ENCODE assay signal across 18 cellular contexts in the genomic region with DNA sequence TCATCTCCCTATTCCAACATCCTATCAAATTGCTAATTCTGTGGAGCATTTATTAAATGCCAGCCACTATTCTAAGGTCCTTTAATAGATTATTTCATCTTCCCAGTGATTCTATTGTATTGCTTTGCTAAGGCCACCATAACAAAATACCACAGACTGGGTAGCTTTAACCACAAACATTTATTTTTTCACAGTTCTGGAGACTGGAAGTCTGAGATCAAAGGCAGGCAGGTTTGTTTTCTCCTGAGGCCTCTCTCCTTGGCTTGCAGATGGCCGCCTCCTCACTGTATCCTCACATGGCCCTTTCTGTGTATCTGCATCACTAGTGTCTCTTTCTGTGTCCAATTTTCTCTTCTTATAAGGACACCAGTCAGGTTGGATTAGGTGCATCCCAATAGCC.
DNase-seq lines count a peak whose midpoint lies in the region; ATAC-seq, FAIRE-seq and TF ChIP-seq lines count a peak whose summit lies in the region.
"Had no signal": no experiment of that assay in that cellular context is flagged by ENCODE, and none has a peak within 500 bp of the region (broad histone marks: within the 10 kb centered on the region; RNA-seq: fewer than 3 reads in every experiment).

No MANE protein-coding gene starts in this region.

- no peaks in the 10 kb centered on the region for H3K36me3 Mint-ChIP-seq in chondrocyte (ENCODE audit: low read depth)

- intact Hi-C loops in HepG2 (cut with micrococcal nuclease; ENCODE audit: unreplicated experiment), result no loop called here
- intact Hi-C loops in right lobe of liver (cut with DNase I), result no loop called here

- H3K9me3 ChIP-seq in HepG2 (ENCODE audit: low read length) (no peaks in the 10 kb centered on the region), right lobe of liver (no peaks in the 10 kb centered on the region)

- no peak for FAIRE-seq in HepG2 (lab: Jason Lieb, UNC)
- FAIRE-seq: GM12878, GM18507 had no signal

- H3K36me3 ChIP-seq in HepG2 (replicated peaks in 1 of 2; ENCODE audit: control insufficient read depth in 1 of 2, insufficient read depth in 2 of 2, low read length in 2 of 2), result no peaks in the 10 kb centered on the region; a peak in 1 of 5 replicates
- H3K36me3 ChIP-seq in right lobe of liver, result no peaks in the 10 kb centered on the region

- ATAC-seq in HepG2 (no peak), right lobe of liver (no peak), GM21528 (IDR thresholded peaks at IDR 0.05; ENCODE audit: low FRiP score, unreplicated experiment) (no peak), GM18909 (IDR thresholded peaks at IDR 0.05; ENCODE audit: poor library complexity, unreplicated experiment) (no peak), HG02678 (IDR thresholded peaks at IDR 0.05; ENCODE audit: unreplicated experiment) (no peak)
- ATAC-seq: GM12878 had no signal

- no peak overlapping the region for H3K4me3 Mint-ChIP-seq in chondrocyte (ENCODE audit: unreplicated experiment)
- H3K4me3 Mint-ChIP-seq: CD4-positive, alpha-beta T cell; H9 had no signal

- 100% methylated on average over 1 of the region's 1 CpG for WGBS in HepG2 (ENCODE audit: low lambda C conversion rate)
- WGBS in right lobe of liver (ENCODE audit: insufficient coverage, low coverage, low lambda C conversion rate, missing lambda C conversion rate), result 100% methylated on average over 1 of the region's 1 CpG

- H3K4me1 ChIP-seq in HepG2 (ENCODE audit: insufficient read depth, low read length) (peaks cover 6% of the 10 kb centered on the region; the same call in 1 of the 2 replicates), right lobe of liver (no peaks in the 10 kb centered on the region)

- no peak overlapping the region for H3K9ac ChIP-seq in HepG2 (ENCODE audit: insufficient read depth, low read depth, low read length)

- CTCF ChIA-PET in HepG2 (lab: Yijun Ruan, JAX; ENCODE audit: low intra/inter-chr PET ratio, low total read pairs), result no interaction called here

- POLR2A ChIA-PET in HepG2 (lab: Yijun Ruan, JAX), result no interaction called here

- H3K4me1 Mint-ChIP-seq in chondrocyte (ENCODE audit: low read depth), result peaks cover 12% of the 10 kb centered on the region

- no peaks in the 10 kb centered on the region for H3K27me3 ChIP-seq in HepG2 (ENCODE audit: control insufficient read depth in 1 of 2, insufficient read depth in 2 of 2, low read length in 2 of 2)
- H3K27me3 ChIP-seq in right lobe of liver, result no peaks in the 10 kb centered on the region

- no peak for TF ChIP-seq EP300 in HepG2 (IDR thresholded peaks at IDR 0.05; ENCODE audit: low read depth in 2 of 2, low read length in 2 of 2)
- no peak for TF ChIP-seq EP300 in HepG2 (CRISPR knock-in tag; IDR thresholded peaks at IDR 0.05; ENCODE audit: borderline replicate concordance)

- TF ChIP-seq POLR2A in HepG2 (IDR thresholded peaks at IDR 0.05; ENCODE audit: insufficient read depth in 1 of 2, low read depth in 2 of 2, low read length in 2 of 2) (no peak), right lobe of liver (IDR thresholded peaks at IDR 0.05) (no peak)

- H3K4me2 ChIP-seq in HepG2 (ENCODE audit: low read depth, low read length), result no peak overlapping the region

- H4K20me1 ChIP-seq in HepG2 (ENCODE audit: insufficient read depth, low read length), result no peaks in the 10 kb centered on the region

- H3K27ac Mint-ChIP-seq in chondrocyte (ENCODE audit: unreplicated experiment), result peak overlapping the region; percentile 2
- H3K27ac Mint-ChIP-seq: CD4-positive, alpha-beta T cell had no signal

- H3K4me3 ChIP-seq in HepG2 (replicated peaks in 1 of 3; ENCODE audit: insufficient read depth in 1 of 3, low read depth in 2 of 3, low read length in 3 of 3) (no peak overlapping the region), right lobe of liver (no peak overlapping the region)
- H3K4me3 ChIP-seq: GM12878 had no signal

- no peak for TF ChIP-seq RAD21 in HepG2 (CRISPR knock-in tag; IDR thresholded peaks at IDR 0.05)

- no peak overlapping the region for H3K27ac ChIP-seq in HepG2 (ENCODE audit: extremely low read length, insufficient read depth, low read length)
- H3K27ac ChIP-seq in right lobe of liver, result no peak overlapping the region
- H3K27ac ChIP-seq: HL-60 had no signal

- no peak overlapping the region for H2AFZ ChIP-seq in HepG2 (ENCODE audit: low read length)

- DNase-seq in HepG2 (ENCODE audit: low spot score) (peak; percentile 21), right lobe of liver (no peak), SW480 (ENCODE audit: low spot score) (peak; percentile 62), chondrocyte (ENCODE audit: low spot score) (no peak), renal cortical epithelial cell (ENCODE audit: low read depth) (peak; percentile 74)
- DNase-seq: ACHN; C1 segment of cervical spinal cord; CD4-positive, alpha-beta T cell; DMS79; GOT3; H9; IMR-90 had no signal

- H3K79me2 ChIP-seq in HepG2 (ENCODE audit: insufficient read depth, low read length), result peaks cover 5% of the 10 kb centered on the region

- in situ Hi-C loops in HepG2 (cut with HindIII; ENCODE audit: extremely low pct_ligation_motif_present, low pct_unique_long_range_greater_than_20kb), result no loop called here

- no peaks in the 10 kb centered on the region for H3K27me3 Mint-ChIP-seq in chondrocyte (ENCODE audit: low read depth)

- BruUV-seq in HepG2 (replicated peaks; lab: Mats Ljungman, UMichigan), result no TSS peak

- TF ChIP-seq CTCF in HepG2 (CRISPR knock-in tag; IDR thresholded peaks at IDR 0.05) (no peak), right lobe of liver (IDR thresholded peaks at IDR 0.05) (no peak), chondrocyte (IDR thresholded peaks at IDR 0.05) (no peak)

- H3K9me3 Mint-ChIP-seq in chondrocyte (ENCODE audit: low read depth), result no peaks in the 10 kb centered on the region
- H3K9me3 Mint-ChIP-seq: CD4-positive, alpha-beta T cell; H9 had no signal

TF ChIP-seq in HepG2, 621 proteins besides CTCF, POLR2A, EP300 and RAD21 (continues in another document):
- TF ChIP-seq HNRNPUL1 (IDR thresholded peaks at IDR 0.05; ENCODE audit: low read depth, low read length) (no peak), ISX (CRISPR knock-in tag; conservative IDR thresholded peaks at IDR 0.05) (no peak), ZNF678 (CRISPR knock-in tag; IDR thresholded peaks at IDR 0.05) (no peak), ZNF276 (CRISPR knock-in tag; IDR thresholded peaks at IDR 0.05; ENCODE audit: low read depth) (no peak)

Comparison
In these comparisons a context has a peak if more than half of its experiments do, and no peak if none do; other contexts are left out.
1. DNase-seq: peak in HepG2 (single experiment), SW480 (single experiment) and renal cortical epithelial cell (single experiment); none in right lobe of liver (0 of 3) and chondrocyte (single experiment).